In genomic region chr6:108710560-108710959, GRCh38 we compare ENCODE assay signal across 21 cellular contexts.
A peak's percentile ranks its signal among the peaks of the same experiment; 100 is the strongest.
DNase-seq lines count a peak whose midpoint lies in the region; ATAC-seq, FAIRE-seq and TF ChIP-seq lines count a peak whose summit lies in the region.
"Had no signal": no experiment of that assay in that cellular context is flagged by ENCODE, and none has a peak within 500 bp of the region (broad histone marks: within the 10 kb centered on the region; RNA-seq: fewer than 3 reads in every experiment).

No MANE protein-coding gene starts in this region.

- TF ChIP-seq CTCF in HepG2 (CRISPR knock-in tag; IDR thresholded peaks at IDR 0.05) (no peak), right lobe of liver (IDR thresholded peaks at IDR 0.05) (no peak), neural crest cell (conservative IDR thresholded peaks at IDR 0.05) (no peak), esophagus squamous epithelium (IDR thresholded peaks at IDR 0.05) (no peak), osteocyte (IDR thresholded peaks at IDR 0.05) (no peak)

- no peak for TF ChIP-seq RAD21 in HepG2 (CRISPR knock-in tag; IDR thresholded peaks at IDR 0.05)

- H3K4me1 ChIP-seq in HepG2 (ENCODE audit: insufficient read depth, low read length) (peaks cover 78% of the 10 kb centered on the region), right lobe of liver (peaks cover 0 to 22% (median 2%) of the 10 kb centered on the region in 4 donors), esophagus squamous epithelium (peaks cover 19 to 32% (median 30%) of the 10 kb centered on the region in 3 donors)

- WGBS in HepG2 (ENCODE audit: low lambda C conversion rate), result 29% methylated on average over 6 of the region's 7 CpGs
- WGBS in right lobe of liver (ENCODE audit: insufficient coverage, low coverage, low lambda C conversion rate, missing lambda C conversion rate), result 79% methylated on average over 5 of the region's 7 CpGs
- WGBS in esophagus squamous epithelium, 2 donors, result 54 to 56% methylated on average over 6 to 7 of the region's 7 CpGs

- BruUV-seq in HepG2 (replicated peaks; lab: Mats Ljungman, UMichigan), result no TSS peak

- H3K27me3 ChIP-seq in HepG2 (ENCODE audit: control insufficient read depth in 1 of 2, insufficient read depth in 2 of 2, low read length in 2 of 2) (no peaks in the 10 kb centered on the region; a peak in 1 of 5 replicates), right lobe of liver (no peaks in the 10 kb centered on the region), esophagus squamous epithelium (no peaks in the 10 kb centered on the region)

- no peaks in the 10 kb centered on the region for H4K20me1 ChIP-seq in HepG2 (ENCODE audit: insufficient read depth, low read length)

- peaks cover 2% of the 10 kb centered on the region for H3K9me3 Mint-ChIP-seq in neural crest cell
- H3K9me3 Mint-ChIP-seq in osteocyte (ENCODE audit: unreplicated experiment), result no peaks in the 10 kb centered on the region

- H3K9me3 ChIP-seq in HepG2 (ENCODE audit: low read length), result no peaks in the 10 kb centered on the region
- no peaks in the 10 kb centered on the region for H3K9me3 ChIP-seq in right lobe of liver
- H3K9me3 ChIP-seq in esophagus squamous epithelium, result no peaks in the 10 kb centered on the region

- H3K9ac ChIP-seq in HepG2 (ENCODE audit: insufficient read depth, low read depth, low read length), result no peak overlapping the region

- FAIRE-seq in HepG2 (lab: Jason Lieb, UNC), result no peak
- FAIRE-seq: D721Med, GM19239, H54, K562, RCC 7860 had no signal

- TF ChIP-seq EP300 in HepG2 (IDR thresholded peaks at IDR 0.05; ENCODE audit: low read depth in 2 of 2, low read length in 2 of 2) (no peak), HepG2 (CRISPR knock-in tag; IDR thresholded peaks at IDR 0.05; ENCODE audit: borderline replicate concordance) (no peak)

- no peaks in the 10 kb centered on the region for H3K36me3 ChIP-seq in HepG2 (replicated peaks in 1 of 2; ENCODE audit: control insufficient read depth in 1 of 2, insufficient read depth in 2 of 2, low read length in 2 of 2)
- H3K36me3 ChIP-seq in right lobe of liver, result no peaks in the 10 kb centered on the region
- H3K36me3 ChIP-seq in esophagus squamous epithelium, result no peaks in the 10 kb centered on the region

- H2AFZ ChIP-seq in HepG2 (ENCODE audit: low read length), result no peak overlapping the region

- POLR2A ChIA-PET in HepG2 (lab: Yijun Ruan, JAX), result no interaction called here

- no peak for DNase-seq in HepG2 (ENCODE audit: low spot score)
- no peak for DNase-seq in right lobe of liver
- peak; percentile 12 for DNase-seq in left lobe of liver (ENCODE audit: low spot score)
- DNase-seq in neural crest cell (ENCODE audit: low read depth, low spot score), result no peak
- no peak for DNase-seq in esophagus squamous epithelium (lab: John Stamatoyannopoulos, UW)
- no peak for DNase-seq in substantia nigra (lab: John Stamatoyannopoulos, UW)
- no peak for DNase-seq in NCI-H1436 treated with DMSO at 0.1 percent for 48 hours (lab: John Stamatoyannopoulos, UW)
- DNase-seq in osteocyte (ENCODE audit: extremely low spot score, unreplicated experiment), result no peak
- DNase-seq: CD4-positive, CD25-positive, alpha-beta regulatory T cell; MV-4-11; NCI-H1105; NCI-H146; NCI-H1930; NCI-H2107; NCI-H524 treated with DMSO at 0.1 percent for 48 hours; NCI-H774 had no signal

- H3K4me3 ChIP-seq in HepG2 (replicated peaks in 1 of 3; ENCODE audit: insufficient read depth in 1 of 3, low read depth in 2 of 3, low read length in 3 of 3) (no peak overlapping the region), right lobe of liver (no peak overlapping the region), esophagus squamous epithelium (no peak overlapping the region)
- H3K4me3 ChIP-seq: K562 had no signal

- no peaks in the 10 kb centered on the region for H3K79me2 ChIP-seq in HepG2 (ENCODE audit: insufficient read depth, low read length)

- CTCF ChIA-PET in HepG2 (lab: Yijun Ruan, JAX; ENCODE audit: low intra/inter-chr PET ratio, low total read pairs), result no interaction called here

- TF ChIP-seq POLR2A in HepG2 (IDR thresholded peaks at IDR 0.05; ENCODE audit: insufficient read depth in 1 of 2, low read depth in 2 of 2, low read length in 2 of 2) (no peak), right lobe of liver (IDR thresholded peaks at IDR 0.05) (no peak), esophagus squamous epithelium (IDR thresholded peaks at IDR 0.05) (no peak)

- peaks cover 14% of the 10 kb centered on the region for H3K4me1 Mint-ChIP-seq in neural crest cell
- peaks cover 55% of the 10 kb centered on the region for H3K4me1 Mint-ChIP-seq in osteocyte (ENCODE audit: unreplicated experiment)

- no peak overlapping the region for H3K27ac ChIP-seq in HepG2 (ENCODE audit: extremely low read length, insufficient read depth, low read length)
- H3K27ac ChIP-seq in right lobe of liver, result no peak overlapping the region
- no peak overlapping the region for H3K27ac ChIP-seq in esophagus squamous epithelium
- H3K27ac ChIP-seq in substantia nigra (ENCODE audit: low read depth, low read length, poor library complexity, severe bottlenecking), result no peak overlapping the region

- intact Hi-C loops in HepG2 (cut with micrococcal nuclease; ENCODE audit: unreplicated experiment) (loop anchor here (5.0 to 10.0 kb wide), 2 partner anchors 72 to 146 kb away; partner anchors contain the start of gene FOXO3), right lobe of liver (cut with DNase I) (no loop called here), esophagus squamous epithelium (cut with DNase I) (no loop called here)

- H3K4me2 ChIP-seq in HepG2 (ENCODE audit: low read depth, low read length), result no peak overlapping the region

- H3K36me3 Mint-ChIP-seq in neural crest cell (ENCODE audit: low read depth) (peaks cover 5% of the 10 kb centered on the region), osteocyte (ENCODE audit: unreplicated experiment) (no peaks in the 10 kb centered on the region)
- H3K36me3 Mint-ChIP-seq: CD4-positive, CD25-positive, alpha-beta regulatory T cell had no signal

- in situ Hi-C loops in HepG2 (cut with HindIII; ENCODE audit: extremely low pct_ligation_motif_present, low pct_unique_long_range_greater_than_20kb), result no loop called here

- no peak for ATAC-seq in HepG2
- no peak for ATAC-seq in right lobe of liver
- ATAC-seq in left lobe of liver, result no peak
- ATAC-seq: K562 had no signal

- H3K27ac Mint-ChIP-seq in neural crest cell (ENCODE audit: unreplicated experiment), result peak overlapping the region; percentile 24
- no peak overlapping the region for H3K27ac Mint-ChIP-seq in osteocyte (ENCODE audit: unreplicated experiment)
- H3K27ac Mint-ChIP-seq: CD4-positive, CD25-positive, alpha-beta regulatory T cell had no signal

- peaks cover 2% of the 10 kb centered on the region for H3K27me3 Mint-ChIP-seq in neural crest cell (ENCODE audit: low read depth)
- H3K27me3 Mint-ChIP-seq in osteocyte (ENCODE audit: unreplicated experiment), result peaks cover 4% of the 10 kb centered on the region

- H3K4me3 Mint-ChIP-seq in neural crest cell, result no peak overlapping the region
- H3K4me3 Mint-ChIP-seq in osteocyte (ENCODE audit: unreplicated experiment), result no peak overlapping the region
- H3K4me3 Mint-ChIP-seq: CD4-positive, CD25-positive, alpha-beta regulatory T cell had no signal

TF ChIP-seq in HepG2, 621 proteins besides CTCF, POLR2A, EP300 and RAD21:
- peak; percentile 64 for TF ChIP-seq ZNF629 (CRISPR knock-in tag; conservative IDR thresholded peaks at IDR 0.05)
- TF ChIP-seq SP1 (IDR thresholded peaks at IDR 0.05), result no peak
- no peak for TF ChIP-seq SP1 (CRISPR knock-in tag; IDR thresholded peaks at IDR 0.05)
